Comparison of ENCODE assay signal across 1 cellular context in genomic region chr19:43789029-43789428, GRCh38.
TF ChIP-seq lines count a peak whose summit lies in the region.

No MANE protein-coding gene starts in this region.

TF ChIP-seq in HepG2, 621 proteins besides CTCF, POLR2A, EP300 and RAD21 (continued from another document and continues in another):
- no peak for TF ChIP-seq RNF219 (CRISPR knock-in tag; IDR thresholded peaks at IDR 0.05)
- no peak for TF ChIP-seq ZNF318 (CRISPR knock-in tag; IDR thresholded peaks at IDR 0.05)
- no peak for TF ChIP-seq ISL2 (CRISPR knock-in tag; IDR thresholded peaks at IDR 0.05)
- TF ChIP-seq ESRRA (CRISPR knock-in tag; IDR thresholded peaks at IDR 0.05; ENCODE audit: low read depth) = no peak
- no peak for TF ChIP-seq EED (CRISPR knock-in tag; IDR thresholded peaks at IDR 0.05)
- peak; percentile 75 for TF ChIP-seq ATF3 (CRISPR knock-in tag; IDR thresholded peaks at IDR 0.05)
- no peak for TF ChIP-seq POLR2AphosphoS2 (IDR thresholded peaks at IDR 0.05; ENCODE audit: low read depth, low read length)
- TF ChIP-seq ZNF549 (CRISPR knock-in tag; IDR thresholded peaks at IDR 0.05) = no peak
- no peak for TF ChIP-seq ZZZ3 (CRISPR knock-in tag; IDR thresholded peaks at IDR 0.05; ENCODE audit: borderline replicate concordance)
- peak; percentile 89; the same call in 1 of the 2 replicates for TF ChIP-seq EHMT2 (IDR thresholded peaks at IDR 0.05; ENCODE audit: borderline replicate concordance, low read depth, low read length)
- TF ChIP-seq NFIC (IDR thresholded peaks at IDR 0.05; ENCODE audit: low read length) = no peak
- TF ChIP-seq ZNF343 (CRISPR knock-in tag; IDR thresholded peaks at IDR 0.05) = no peak
- no peak for TF ChIP-seq ZNF569 (CRISPR knock-in tag; IDR thresholded peaks at IDR 0.05; ENCODE audit: borderline replicate concordance)
- no peak for TF ChIP-seq ZMAT3 (CRISPR knock-in tag; conservative IDR thresholded peaks at IDR 0.05)
- TF ChIP-seq ETS1 (CRISPR knock-in tag; IDR thresholded peaks at IDR 0.05) = no peak
- TF ChIP-seq EZH2 (conservative IDR thresholded peaks at IDR 0.05; ENCODE audit: low read depth, low read length) = no peak
- TF ChIP-seq ATF7-NPFF (CRISPR knock-in tag; IDR thresholded peaks at IDR 0.05; ENCODE audit: low read depth) = no peak
- TF ChIP-seq E2F5 (CRISPR knock-in tag; conservative IDR thresholded peaks at IDR 0.05) = peak; percentile 87
- TF ChIP-seq PPARG (CRISPR knock-in tag; conservative IDR thresholded peaks at IDR 0.05) = no peak
- TF ChIP-seq RARA (CRISPR knock-in tag; IDR thresholded peaks at IDR 0.05) = peak; percentile 57
- no peak for TF ChIP-seq NAIF1 (CRISPR knock-in tag; IDR thresholded peaks at IDR 0.05; ENCODE audit: borderline replicate concordance)
- no peak for TF ChIP-seq POLR2G (IDR thresholded peaks at IDR 0.05; ENCODE audit: low read depth, low read length)
- no peak for TF ChIP-seq KDM4B (CRISPR knock-in tag; IDR thresholded peaks at IDR 0.05)
- no peak for TF ChIP-seq CHD4 (IDR thresholded peaks at IDR 0.05; ENCODE audit: borderline replicate concordance, low read length)
- TF ChIP-seq ZNF720 (CRISPR knock-in tag; IDR thresholded peaks at IDR 0.05) = peak; percentile 81; the same call in 1 of the 2 replicates
- TF ChIP-seq ZNF121 (CRISPR knock-in tag; IDR thresholded peaks at IDR 0.05) = no peak
- TF ChIP-seq ZNF556 (CRISPR knock-in tag; IDR thresholded peaks at IDR 0.05; ENCODE audit: borderline replicate concordance) = no peak
- no peak for TF ChIP-seq PAF1 (CRISPR knock-in tag; IDR thresholded peaks at IDR 0.05)
- no peak for TF ChIP-seq ZNF510 (CRISPR knock-in tag; IDR thresholded peaks at IDR 0.05; ENCODE audit: low read depth)
- TF ChIP-seq ZNF337 (CRISPR knock-in tag; IDR thresholded peaks at IDR 0.05; ENCODE audit: borderline replicate concordance, low read depth) = no peak
- no peak for TF ChIP-seq ZNF562 (CRISPR knock-in tag; IDR thresholded peaks at IDR 0.05; ENCODE audit: borderline replicate concordance)
- TF ChIP-seq U2AF1 (optimal IDR thresholded peaks at IDR 0.05; ENCODE audit: low read depth, low read length) = no peak
- no peak for TF ChIP-seq NFAT5 (CRISPR knock-in tag; IDR thresholded peaks at IDR 0.05)
- no peak for TF ChIP-seq HNF4A (CRISPR knock-in tag; IDR thresholded peaks at IDR 0.05)
- TF ChIP-seq STAT6 (CRISPR knock-in tag; IDR thresholded peaks at IDR 0.05; ENCODE audit: borderline replicate concordance) = no peak
- TF ChIP-seq TP53 (CRISPR knock-in tag; conservative IDR thresholded peaks at IDR 0.05) = no peak
- no peak for TF ChIP-seq NR0B2 (CRISPR knock-in tag; IDR thresholded peaks at IDR 0.05)
- no peak for TF ChIP-seq IKZF4 (CRISPR knock-in tag; IDR thresholded peaks at IDR 0.05; ENCODE audit: borderline replicate concordance, low read depth, not compliant biosample characterization)
- peak; percentile 24; the same call in 1 of the 2 replicates for TF ChIP-seq GABPB1 (CRISPR knock-in tag; IDR thresholded peaks at IDR 0.05)
- no peak for TF ChIP-seq ZSCAN25 (CRISPR knock-in tag; IDR thresholded peaks at IDR 0.05)
- no peak for TF ChIP-seq ZFP37 (CRISPR knock-in tag; IDR thresholded peaks at IDR 0.05; ENCODE audit: borderline replicate concordance)
- no peak for TF ChIP-seq SYNCRIP (IDR thresholded peaks at IDR 0.05; ENCODE audit: insufficient read depth, low read depth, low read length)
- TF ChIP-seq ZKSCAN1 (IDR thresholded peaks at IDR 0.05; ENCODE audit: low read length) = no peak
- TF ChIP-seq ZNF30 (CRISPR knock-in tag; IDR thresholded peaks at IDR 0.05) = no peak
